ENCODE assay signal across 8 cellular contexts in genomic region chr19:6402834-6403608, GRCh38. TPM values are rescaled to one million over a fixed set of nuclear protein-coding genes. Genes with fewer than 3 reads are reported as not detected.
DNase-seq lines count a peak whose midpoint lies in the region; ATAC-seq, FAIRE-seq and TF ChIP-seq lines count a peak whose summit lies in the region.
"Had no signal": no experiment of that assay in that cellular context is flagged by ENCODE, and none has a peak within 500 bp of the region (broad histone marks: within the 10 kb centered on the region; RNA-seq: fewer than 3 reads in every experiment).

No MANE protein-coding gene starts in this region.

- H3K36me3 ChIP-seq in HepG2 (replicated peaks in 1 of 2; ENCODE audit: control insufficient read depth in 1 of 2, insufficient read depth in 2 of 2, low read length in 2 of 2) (no peaks in the 10 kb centered on the region), skeletal muscle satellite cell (ENCODE audit: insufficient read depth, low read length) (no peaks in the 10 kb centered on the region)

- H3K79me2 ChIP-seq in HepG2 (ENCODE audit: insufficient read depth, low read length) = no peaks in the 10 kb centered on the region

- H3K27me3 ChIP-seq in HepG2 (ENCODE audit: control insufficient read depth in 1 of 2, insufficient read depth in 2 of 2, low read length in 2 of 2) = no peaks in the 10 kb centered on the region
- H3K27me3 ChIP-seq in skeletal muscle satellite cell (ENCODE audit: control insufficient read depth, insufficient read depth, low read length) = no peaks in the 10 kb centered on the region

- H3K27ac Mint-ChIP-seq in activated CD8-positive, alpha-beta T cell treated with anti-CD3 and anti-CD28 coated beads, Interleukin-2, amount 10 ng/mL, durations not matched to agents 7 days and 5 days = no peak overlapping the region

- H3K36me3 Mint-ChIP-seq in activated CD8-positive, alpha-beta T cell treated with anti-CD3 and anti-CD28 coated beads, Interleukin-2, amount 10 ng/mL, durations not matched to agents 7 days and 5 days (ENCODE audit: low read depth) = no peaks in the 10 kb centered on the region

- no peaks in the 10 kb centered on the region for H4K20me1 ChIP-seq in HepG2 (ENCODE audit: insufficient read depth, low read length)

- CTCF ChIA-PET in HepG2 (lab: Yijun Ruan, JAX; ENCODE audit: low intra/inter-chr PET ratio, low total read pairs) = no interaction called here
- CTCF ChIA-PET in activated CD8-positive, alpha-beta T cell treated with anti-CD3 and anti-CD28 coated beads, Interleukin-2, amount 10 ng/mL, durations not matched to agents 7 days and 5 days (lab: Charles Lee) = no interaction called here

- peak overlapping the region; percentile 16; the same call in 1 of the 2 replicates for H3K9ac ChIP-seq in HepG2 (ENCODE audit: insufficient read depth, low read depth, low read length)
- no peak overlapping the region for H3K9ac ChIP-seq in skeletal muscle satellite cell (ENCODE audit: low read depth, low read length)

- no peak overlapping the region for H3K4me3 Mint-ChIP-seq in activated CD8-positive, alpha-beta T cell treated with anti-CD3 and anti-CD28 coated beads, Interleukin-2, amount 10 ng/mL, durations not matched to agents 7 days and 5 days

- peak in 1 of 2 experiments; percentile 51; a peak in 1 of 4 replicates for TF ChIP-seq EP300 in HepG2 (IDR thresholded peaks at IDR 0.05; ENCODE audit: low read depth in 2 of 2, low read length in 2 of 2)
- no peak for TF ChIP-seq EP300 in HepG2 (CRISPR knock-in tag; IDR thresholded peaks at IDR 0.05; ENCODE audit: borderline replicate concordance)

- peaks cover 3% of the 10 kb centered on the region for H3K4me1 Mint-ChIP-seq in activated CD8-positive, alpha-beta T cell treated with anti-CD3 and anti-CD28 coated beads, Interleukin-2, amount 10 ng/mL, durations not matched to agents 7 days and 5 days (ENCODE audit: low read depth)

- no peaks in the 10 kb centered on the region for H3K9me3 Mint-ChIP-seq in activated CD8-positive, alpha-beta T cell treated with anti-CD3 and anti-CD28 coated beads, Interleukin-2, amount 10 ng/mL, durations not matched to agents 7 days and 5 days (ENCODE audit: insufficient read depth)

- H3K4me1 ChIP-seq in HepG2 (ENCODE audit: insufficient read depth, low read length) (peaks cover 18% of the 10 kb centered on the region), skeletal muscle satellite cell (ENCODE audit: control insufficient read depth, insufficient read depth, low read length) (no peaks in the 10 kb centered on the region)

- no peak for TF ChIP-seq POLR2A in HepG2 (IDR thresholded peaks at IDR 0.05; ENCODE audit: insufficient read depth in 1 of 2, low read depth in 2 of 2, low read length in 2 of 2)

- no peaks in the 10 kb centered on the region for H3K27me3 Mint-ChIP-seq in activated CD8-positive, alpha-beta T cell treated with anti-CD3 and anti-CD28 coated beads, Interleukin-2, amount 10 ng/mL, durations not matched to agents 7 days and 5 days (ENCODE audit: low read depth)

- in situ Hi-C loops in HepG2 (cut with HindIII; ENCODE audit: extremely low pct_ligation_motif_present, low pct_unique_long_range_greater_than_20kb) = no loop called here

- DNase-seq in HT1080 (ENCODE audit: low read depth) (peak; percentile 33), cerebellum (ENCODE audit: low spot score) (peak; percentile 79), HepG2 (ENCODE audit: low spot score) (peak; percentile 58), NCI-H146 treated with DMSO at 0.1 percent for 48 hours (lab: John Stamatoyannopoulos, UW; ENCODE audit: unreplicated experiment) (no peak), A172 (ENCODE audit: low spot score) (no peak)
- no peak for DNase-seq in activated CD8-positive, alpha-beta T cell treated with anti-CD3 and anti-CD28 coated beads, Interleukin-2, amount 10 ng/mL, durations not matched to agents 7 days and 5 days
- DNase-seq: activated naive CD4-positive, alpha-beta T cell treated with anti-CD3 and anti-CD28 coated beads, Interleukin-2, amount 50 U/mL, for 16 hours had no signal

- H3K27ac ChIP-seq in HepG2 (ENCODE audit: extremely low read length, insufficient read depth, low read length) = peak overlapping the region; percentile 48

- no peak for TF ChIP-seq RAD21 in HepG2 (CRISPR knock-in tag; IDR thresholded peaks at IDR 0.05)

- BruUV-seq in HepG2 (replicated peaks; lab: Mats Ljungman, UMichigan) = no TSS peak

- H2AFZ ChIP-seq in HepG2 (ENCODE audit: low read length) = no peak overlapping the region

- peak; percentile 76 for FAIRE-seq in HepG2 (lab: Jason Lieb, UNC)

- H3K4me3 ChIP-seq in HepG2 (replicated peaks in 1 of 3; ENCODE audit: insufficient read depth in 1 of 3, low read depth in 2 of 3, low read length in 3 of 3) (peak overlapping the region; percentile 19 to 50 (median 21)), skeletal muscle satellite cell (ENCODE audit: low read length) (no peak overlapping the region)

- H3K9me3 ChIP-seq in HepG2 (ENCODE audit: low read length) (no peaks in the 10 kb centered on the region), skeletal muscle satellite cell (replicated peaks; ENCODE audit: low read length) (no peaks in the 10 kb centered on the region)

- POLR2A ChIA-PET in HepG2 (lab: Yijun Ruan, JAX) = interaction anchor here (1.0 to 3.3 kb wide), 6 partner anchors 10 to 73 kb away, joined by 3 to 17 read pairs (median 7); partner anchors contain the start of genes ALKBH7, CLPP, GTF2F1 and KHSRP
- POLR2A ChIA-PET in activated CD8-positive, alpha-beta T cell treated with anti-CD3 and anti-CD28 coated beads, Interleukin-2, amount 10 ng/mL, durations not matched to agents 7 days and 5 days (lab: Charles Lee) = interaction anchor here (0.6 to 1.0 kb wide), 2 partner anchors 9 to 18 kb away, joined by 3 to 4 read pairs; no protein-coding TSS in a partner anchor

- intact Hi-C loops in HepG2 (cut with micrococcal nuclease; ENCODE audit: unreplicated experiment) = no loop called here

- H3K4me2 ChIP-seq in HepG2 (ENCODE audit: low read depth, low read length) (peak overlapping the region; percentile 74), skeletal muscle satellite cell (ENCODE audit: low read length) (peak overlapping the region; percentile 5)

- TF ChIP-seq CTCF in HepG2 (CRISPR knock-in tag; IDR thresholded peaks at IDR 0.05) = no peak

- under 1% methylated on average over 18 of the region's 23 CpGs for WGBS in HepG2 (ENCODE audit: low lambda C conversion rate)

- ATAC-seq in HepG2 = peak; percentile 87
- no peak for ATAC-seq in activated CD8-positive, alpha-beta T cell treated with anti-CD3 and anti-CD28 coated beads, Interleukin-2, amount 10 ng/mL, durations not matched to agents 7 days and 5 days

RNA-seq across cellular contexts. Expression of gene GTF2F1, which starts 10.1 kb away (rescaled TPM):
- total RNA-seq in HT1080 (2014; rRNA removed; shearing (Covaris generic)) = 68.4 and 73.1 TPM in 2 replicates
- polyA plus RNA-seq in HT1080 (2015; cell fraction: cytosol; rRNA removed) = 55.0 and 57.4 TPM in 2 replicates
- polyA plus RNA-seq in HT1080 (2015; cell fraction: nucleus; rRNA removed) = 57.6 and 63.7 TPM in 2 replicates
- 25.3 TPM for total RNA-seq in cerebellum
- 30.7 and 34.1 TPM in 2 replicates for total RNA-seq in HepG2 (2016; rRNA removed; fragmentation: Illumina TruSeq; extraction: Trizol)
- total RNA-seq in HepG2 (2016; cell fraction: cytosol; rRNA removed; fragmentation: Illumina TruSeq; extraction: Trizol; ENCODE audit: low read depth) = 6.6 and 7.5 TPM in 2 replicates
- 29.0 and 34.4 TPM in 2 replicates for total RNA-seq in HepG2 (2016; cell fraction: insoluble cytoplasmic fraction; rRNA removed; fragmentation: Illumina TruSeq; extraction: Trizol)
- 16.5 and 20.0 TPM in 2 replicates for total RNA-seq in HepG2 (2016; cell fraction: membrane; rRNA removed; fragmentation: Illumina TruSeq; extraction: Trizol)
- total RNA-seq in HepG2 (2016; cell fraction: nucleus; rRNA removed; fragmentation: Illumina TruSeq; extraction: Trizol) = 14.6 and 16.4 TPM in 2 replicates
- polyA plus RNA-seq in HepG2 (2011; rRNA removed) = 26.0 and 27.8 TPM in 2 replicates
- 32.7 and 42.5 TPM in 2 replicates for polyA plus RNA-seq in HepG2 (2011; cell fraction: cytosol; rRNA removed)
- 26.0 and 28.8 TPM in 2 replicates for polyA plus RNA-seq in HepG2 (2011; cell fraction: nucleus; rRNA removed)
- polyA plus RNA-seq in HepG2 (2012) = 27.7 and 33.9 TPM in 2 replicates
- 10.1 and 10.5 TPM in 2 replicates for polyA plus RNA-seq in HepG2 (2016; cell fraction: cytosol; fragmentation: Illumina TruSeq; extraction: Trizol; ENCODE audit: low read depth)
- polyA plus RNA-seq in HepG2 (2016; cell fraction: insoluble cytoplasmic fraction; fragmentation: Illumina TruSeq; extraction: Trizol; ENCODE audit: low read depth) = 48.2 and 57.9 TPM in 2 replicates
- polyA plus RNA-seq in HepG2 (2016; cell fraction: membrane; fragmentation: Illumina TruSeq; extraction: Trizol; ENCODE audit: low read depth) = 16.8 and 18.4 TPM in 2 replicates
- 54.2 and 60.4 TPM in 2 replicates for polyA plus RNA-seq in HepG2 (2016; cell fraction: nucleus; fragmentation: Illumina TruSeq; extraction: Trizol; ENCODE audit: insufficient read depth, low read depth)
- 28.2 and 31.6 TPM in 2 replicates for polyA minus RNA-seq in HepG2 (2011; rRNA and poly(A)+ RNA removed; ENCODE audit: low replicate concordance)
- polyA minus RNA-seq in HepG2 (2011; cell fraction: cytosol; rRNA and poly(A)+ RNA removed) = 20.6 and 23.2 TPM in 2 replicates
- 11.4 and 11.5 TPM in 2 replicates for polyA minus RNA-seq in HepG2 (2011; cell fraction: nucleus; rRNA and poly(A)+ RNA removed)
- total RNA-seq in skeletal muscle satellite cell (2012; rRNA removed) = 39.5 and 42.4 TPM in 2 replicates
- 76.6 and 93.8 TPM in 2 replicates for total RNA-seq in A172 (2014; rRNA removed; shearing (Covaris generic))
- total RNA-seq in activated CD8-positive, alpha-beta T cell treated with anti-CD3 and anti-CD28 coated beads, Interleukin-2, amount 10 ng/mL, durations not matched to agents 7 days and 5 days = 10 to 100 TPM; 71.2 to 71.5 TPM

RNA-seq across cellular contexts. Expression of gene KHSRP, which starts 21.6 kb away (rescaled TPM):
- 207 and 270 TPM in 2 replicates for total RNA-seq in HT1080 (2014; rRNA removed; shearing (Covaris generic))
- 276 and 335 TPM in 2 replicates for polyA plus RNA-seq in HT1080 (2015; cell fraction: cytosol; rRNA removed)
- polyA plus RNA-seq in HT1080 (2015; cell fraction: nucleus; rRNA removed) = 300 and 313 TPM in 2 replicates
- 91.6 TPM for total RNA-seq in cerebellum
- 129 and 160 TPM in 2 replicates for total RNA-seq in HepG2 (2016; rRNA removed; fragmentation: Illumina TruSeq; extraction: Trizol)
- 57.9 and 74.7 TPM in 2 replicates for total RNA-seq in HepG2 (2016; cell fraction: cytosol; rRNA removed; fragmentation: Illumina TruSeq; extraction: Trizol; ENCODE audit: low read depth)
- 123 and 124 TPM in 2 replicates for total RNA-seq in HepG2 (2016; cell fraction: insoluble cytoplasmic fraction; rRNA removed; fragmentation: Illumina TruSeq; extraction: Trizol)
- total RNA-seq in HepG2 (2016; cell fraction: membrane; rRNA removed; fragmentation: Illumina TruSeq; extraction: Trizol) = 201 and 221 TPM in 2 replicates
- total RNA-seq in HepG2 (2016; cell fraction: nucleus; rRNA removed; fragmentation: Illumina TruSeq; extraction: Trizol) = 105 and 107 TPM in 2 replicates
- 72.1 and 80.8 TPM in 2 replicates for polyA plus RNA-seq in HepG2 (2011; rRNA removed)
- 55.4 and 77.5 TPM in 2 replicates for polyA plus RNA-seq in HepG2 (2011; cell fraction: cytosol; rRNA removed)
- 103 and 136 TPM in 2 replicates for polyA plus RNA-seq in HepG2 (2011; cell fraction: nucleus; rRNA removed)
- 156 and 166 TPM in 2 replicates for polyA plus RNA-seq in HepG2 (2012)
- 108 and 124 TPM in 2 replicates for polyA plus RNA-seq in HepG2 (2016; cell fraction: cytosol; fragmentation: Illumina TruSeq; extraction: Trizol; ENCODE audit: low read depth)
- 207 and 297 TPM in 2 replicates for polyA plus RNA-seq in HepG2 (2016; cell fraction: insoluble cytoplasmic fraction; fragmentation: Illumina TruSeq; extraction: Trizol; ENCODE audit: low read depth)
- polyA plus RNA-seq in HepG2 (2016; cell fraction: membrane; fragmentation: Illumina TruSeq; extraction: Trizol; ENCODE audit: low read depth) = 260 and 325 TPM in 2 replicates
- polyA plus RNA-seq in HepG2 (2016; cell fraction: nucleus; fragmentation: Illumina TruSeq; extraction: Trizol; ENCODE audit: insufficient read depth, low read depth) = 255 and 261 TPM in 2 replicates
- polyA minus RNA-seq in HepG2 (2011; rRNA and poly(A)+ RNA removed; ENCODE audit: low replicate concordance) = 81.4 and 82.6 TPM in 2 replicates
- 96.5 and 100 TPM in 2 replicates for polyA minus RNA-seq in HepG2 (2011; cell fraction: cytosol; rRNA and poly(A)+ RNA removed)
- 78.9 and 81.1 TPM in 2 replicates for polyA minus RNA-seq in HepG2 (2011; cell fraction: nucleus; rRNA and poly(A)+ RNA removed)
- total RNA-seq in skeletal muscle satellite cell (2012; rRNA removed) = 101 and 120 TPM in 2 replicates
- 100.0 and 131 TPM in 2 replicates for total RNA-seq in A172 (2014; rRNA removed; shearing (Covaris generic))
- total RNA-seq in activated CD8-positive, alpha-beta T cell treated with anti-CD3 and anti-CD28 coated beads, Interleukin-2, amount 10 ng/mL, durations not matched to agents 7 days and 5 days = 100 to 1,000 TPM; 345 to 354 TPM

RNA-seq across cellular contexts. Expression of gene PSPN, which starts 27.3 kb away (rescaled TPM):
- 1.5 and 2.0 TPM in 2 replicates for total RNA-seq in HT1080 (2014; rRNA removed; shearing (Covaris generic))
- 0.95 and 0.98 TPM in 2 replicates for polyA plus RNA-seq in HT1080 (2015; cell fraction: cytosol; rRNA removed)
- polyA plus RNA-seq in HT1080 (2015; cell fraction: nucleus; rRNA removed) = 1.0 and 1.9 TPM in 2 replicates
- total RNA-seq in cerebellum (3.3 TPM), HepG2 (2016; rRNA removed; fragmentation: Illumina TruSeq; extraction: Trizol) (0.95 and 1.1 TPM in 2 replicates)
- total RNA-seq in HepG2 (2016; cell fraction: cytosol; rRNA removed; fragmentation: Illumina TruSeq; extraction: Trizol; ENCODE audit: low read depth) = 0.18 and 0.20 TPM in 2 replicates
- 1.1 TPM in 2 replicates for total RNA-seq in HepG2 (2016; cell fraction: insoluble cytoplasmic fraction; rRNA removed; fragmentation: Illumina TruSeq; extraction: Trizol)
- total RNA-seq in HepG2 (2016; cell fraction: membrane; rRNA removed; fragmentation: Illumina TruSeq; extraction: Trizol) = 0.48 and 0.65 TPM in 2 replicates
- 0.72 and 0.84 TPM in 2 replicates for total RNA-seq in HepG2 (2016; cell fraction: nucleus; rRNA removed; fragmentation: Illumina TruSeq; extraction: Trizol)
- polyA plus RNA-seq in HepG2 (2011; rRNA removed) = 0.69 and 0.98 TPM in 2 replicates
- polyA plus RNA-seq in HepG2 (2011; cell fraction: cytosol; rRNA removed) = 0.68 and 0.69 TPM in 2 replicates
- polyA plus RNA-seq in HepG2 (2011; cell fraction: nucleus; rRNA removed) = 2.0 and 2.1 TPM in 2 replicates
- polyA plus RNA-seq in HepG2 (2012) = 0.44 and 0.88 TPM in 2 replicates
- polyA plus RNA-seq in HepG2 (2016; cell fraction: cytosol; fragmentation: Illumina TruSeq; extraction: Trizol; ENCODE audit: low read depth) = 0.12 TPM in 2 replicates
- 1.1 and 1.8 TPM in 2 replicates for polyA plus RNA-seq in HepG2 (2016; cell fraction: insoluble cytoplasmic fraction; fragmentation: Illumina TruSeq; extraction: Trizol; ENCODE audit: low read depth)
- 0.45 TPM in 2 replicates for polyA plus RNA-seq in HepG2 (2016; cell fraction: membrane; fragmentation: Illumina TruSeq; extraction: Trizol; ENCODE audit: low read depth)
- polyA plus RNA-seq in HepG2 (2016; cell fraction: nucleus; fragmentation: Illumina TruSeq; extraction: Trizol; ENCODE audit: insufficient read depth, low read depth) = 2.0 TPM in 2 replicates
- polyA minus RNA-seq in HepG2 (2011; rRNA and poly(A)+ RNA removed; ENCODE audit: low replicate concordance) = 2.0 and 2.9 TPM in 2 replicates
- polyA minus RNA-seq in HepG2 (2011; cell fraction: cytosol; rRNA and poly(A)+ RNA removed) = 1.3 and 1.8 TPM in 2 replicates
- 1.2 and 1.3 TPM in 2 replicates for polyA minus RNA-seq in HepG2 (2011; cell fraction: nucleus; rRNA and poly(A)+ RNA removed)
- total RNA-seq in skeletal muscle satellite cell (2012; rRNA removed) = 0.44 and 0.51 TPM in 2 replicates
- total RNA-seq in A172 (2014; rRNA removed; shearing (Covaris generic)) = 1.8 and 2.3 TPM in 2 replicates
- total RNA-seq in activated CD8-positive, alpha-beta T cell treated with anti-CD3 and anti-CD28 coated beads, Interleukin-2, amount 10 ng/mL, durations not matched to agents 7 days and 5 days = 1 to 10 TPM; 2.1 to 2.6 TPM

RNA-seq across cellular contexts. Expression of gene ALKBH7, which starts 30.4 kb away (rescaled TPM):
- 15.0 and 20.3 TPM in 2 replicates for total RNA-seq in HT1080 (2014; rRNA removed; shearing (Covaris generic))
- polyA plus RNA-seq in HT1080 (2015; cell fraction: cytosol; rRNA removed) = 27.6 and 27.8 TPM in 2 replicates
- polyA plus RNA-seq in HT1080 (2015; cell fraction: nucleus; rRNA removed) = 15.1 and 15.6 TPM in 2 replicates
- 21.2 TPM for total RNA-seq in cerebellum
- total RNA-seq in HepG2 (2016; rRNA removed; fragmentation: Illumina TruSeq; extraction: Trizol) = 45.9 and 48.3 TPM in 2 replicates
- total RNA-seq in HepG2 (2016; cell fraction: cytosol; rRNA removed; fragmentation: Illumina TruSeq; extraction: Trizol; ENCODE audit: low read depth) = 30.9 and 31.3 TPM in 2 replicates
- 51.6 and 55.7 TPM in 2 replicates for total RNA-seq in HepG2 (2016; cell fraction: insoluble cytoplasmic fraction; rRNA removed; fragmentation: Illumina TruSeq; extraction: Trizol)
- 41.9 and 45.4 TPM in 2 replicates for total RNA-seq in HepG2 (2016; cell fraction: membrane; rRNA removed; fragmentation: Illumina TruSeq; extraction: Trizol)
- total RNA-seq in HepG2 (2016; cell fraction: nucleus; rRNA removed; fragmentation: Illumina TruSeq; extraction: Trizol) = 18.3 and 18.4 TPM in 2 replicates
- 29.6 and 36.8 TPM in 2 replicates for polyA plus RNA-seq in HepG2 (2011; rRNA removed)
- 29.3 and 56.9 TPM in 2 replicates for polyA plus RNA-seq in HepG2 (2011; cell fraction: cytosol; rRNA removed)
- polyA plus RNA-seq in HepG2 (2011; cell fraction: nucleus; rRNA removed) = 20.4 and 21.6 TPM in 2 replicates
- polyA plus RNA-seq in HepG2 (2012) = 21.7 and 27.2 TPM in 2 replicates
- 24.1 and 27.0 TPM in 2 replicates for polyA plus RNA-seq in HepG2 (2016; cell fraction: cytosol; fragmentation: Illumina TruSeq; extraction: Trizol; ENCODE audit: low read depth)
- polyA plus RNA-seq in HepG2 (2016; cell fraction: insoluble cytoplasmic fraction; fragmentation: Illumina TruSeq; extraction: Trizol; ENCODE audit: low read depth) = 36.2 and 37.8 TPM in 2 replicates
- 30.0 and 31.3 TPM in 2 replicates for polyA plus RNA-seq in HepG2 (2016; cell fraction: membrane; fragmentation: Illumina TruSeq; extraction: Trizol; ENCODE audit: low read depth)
- polyA plus RNA-seq in HepG2 (2016; cell fraction: nucleus; fragmentation: Illumina TruSeq; extraction: Trizol; ENCODE audit: insufficient read depth, low read depth) = 23.5 and 29.2 TPM in 2 replicates
- polyA minus RNA-seq in HepG2 (2011; rRNA and poly(A)+ RNA removed; ENCODE audit: low replicate concordance) = 6.0 and 18.9 TPM in 2 replicates
- 11.2 and 13.7 TPM in 2 replicates for polyA minus RNA-seq in HepG2 (2011; cell fraction: cytosol; rRNA and poly(A)+ RNA removed)
- polyA minus RNA-seq in HepG2 (2011; cell fraction: nucleus; rRNA and poly(A)+ RNA removed) = 3.2 and 4.4 TPM in 2 replicates
- total RNA-seq in skeletal muscle satellite cell (2012; rRNA removed) = 47.7 and 55.0 TPM in 2 replicates
- total RNA-seq in A172 (2014; rRNA removed; shearing (Covaris generic)) = 63.5 and 66.2 TPM in 2 replicates
- total RNA-seq in activated CD8-positive, alpha-beta T cell treated with anti-CD3 and anti-CD28 coated beads, Interleukin-2, amount 10 ng/mL, durations not matched to agents 7 days and 5 days = 10 to 100 TPM; 46.1 to 48.8 TPM

RNA-seq across cellular contexts. Expression of gene SLC25A41, which starts 30.5 kb away (rescaled TPM):
- 0.18 TPM in 1 of 2 replicates, not detected in the other for total RNA-seq in HT1080 (2014; rRNA removed; shearing (Covaris generic))
- polyA plus RNA-seq in HT1080 (2015; cell fraction: cytosol; rRNA removed) = 0.20 TPM in 1 of 2 replicates, not detected in the other
- not detected in 2 replicates for polyA plus RNA-seq in HT1080 (2015; cell fraction: nucleus; rRNA removed)
- total RNA-seq in cerebellum = 0.91 TPM
- 0.32 and 0.33 TPM in 2 replicates for total RNA-seq in HepG2 (2016; rRNA removed; fragmentation: Illumina TruSeq; extraction: Trizol)
- 0.26 TPM in 1 of 2 replicates, not detected in the other for total RNA-seq in HepG2 (2016; cell fraction: cytosol; rRNA removed; fragmentation: Illumina TruSeq; extraction: Trizol; ENCODE audit: low read depth)
- 0.15 and 0.54 TPM in 2 replicates for total RNA-seq in HepG2 (2016; cell fraction: insoluble cytoplasmic fraction; rRNA removed; fragmentation: Illumina TruSeq; extraction: Trizol)
- total RNA-seq in HepG2 (2016; cell fraction: membrane; rRNA removed; fragmentation: Illumina TruSeq; extraction: Trizol) = 0.41 and 0.53 TPM in 2 replicates
- total RNA-seq in HepG2 (2016; cell fraction: nucleus; rRNA removed; fragmentation: Illumina TruSeq; extraction: Trizol) = 0.25 and 0.28 TPM in 2 replicates
- 0.95 and 1.9 TPM in 2 replicates for polyA plus RNA-seq in HepG2 (2011; rRNA removed)
- polyA plus RNA-seq in HepG2 (2011; cell fraction: cytosol; rRNA removed) = 0.63 and 1.1 TPM in 2 replicates
- polyA plus RNA-seq in HepG2 (2011; cell fraction: nucleus; rRNA removed) = 3.3 and 4.1 TPM in 2 replicates
- 0.79 and 0.82 TPM in 2 replicates for polyA plus RNA-seq in HepG2 (2012)
- 0.26 and 0.27 TPM in 2 replicates for polyA plus RNA-seq in HepG2 (2016; cell fraction: cytosol; fragmentation: Illumina TruSeq; extraction: Trizol; ENCODE audit: low read depth)
- polyA plus RNA-seq in HepG2 (2016; cell fraction: insoluble cytoplasmic fraction; fragmentation: Illumina TruSeq; extraction: Trizol; ENCODE audit: low read depth) = 0.45 TPM in 1 of 2 replicates, not detected in the other
- polyA plus RNA-seq in HepG2 (2016; cell fraction: membrane; fragmentation: Illumina TruSeq; extraction: Trizol; ENCODE audit: low read depth) = 0.49 and 0.52 TPM in 2 replicates
- polyA plus RNA-seq in HepG2 (2016; cell fraction: nucleus; fragmentation: Illumina TruSeq; extraction: Trizol; ENCODE audit: insufficient read depth, low read depth) = 1.6 and 2.6 TPM in 2 replicates
- polyA minus RNA-seq in HepG2 (2011; rRNA and poly(A)+ RNA removed; ENCODE audit: low replicate concordance) = 0.30 and 0.98 TPM in 2 replicates
- polyA minus RNA-seq in HepG2 (2011; cell fraction: cytosol; rRNA and poly(A)+ RNA removed) = 0.40 TPM in 1 of 2 replicates, not detected in the other
- 0.37 TPM in 1 of 2 replicates, not detected in the other for polyA minus RNA-seq in HepG2 (2011; cell fraction: nucleus; rRNA and poly(A)+ RNA removed)
- not detected in 2 replicates for total RNA-seq in skeletal muscle satellite cell (2012; rRNA removed)
- 1.7 TPM in 1 of 2 replicates, not detected in the other for total RNA-seq in A172 (2014; rRNA removed; shearing (Covaris generic))
- total RNA-seq in activated CD8-positive, alpha-beta T cell treated with anti-CD3 and anti-CD28 coated beads, Interleukin-2, amount 10 ng/mL, durations not matched to agents 7 days and 5 days = under 1 TPM; 0.16 to 0.18 TPM

Comparison
In these comparisons a context has a peak if more than half of its experiments do, and no peak if none do; other contexts are left out.
1. DNase-seq: peak in HT1080 (single experiment), cerebellum (single experiment) and HepG2 (single experiment); none in NCI-H146 treated with DMSO at 0.1 percent for 48 hours (single experiment), A172 (single experiment) and activated CD8-positive, alpha-beta T cell treated with anti-CD3 and anti-CD28 coated beads, Interleukin-2, amount 10 ng/mL, durations not matched to agents 7 days and 5 days (single experiment).